In genomic region chr2:158599609-158600008, GRCh38 we compare ENCODE assay signal across 17 cellular contexts.
DNase-seq lines count a peak whose midpoint lies in the region; ATAC-seq, FAIRE-seq and TF ChIP-seq lines count a peak whose summit lies in the region.
"Had no signal": no experiment of that assay in that cellular context is flagged by ENCODE, and none has a peak within 500 bp of the region (broad histone marks: within the 10 kb centered on the region; RNA-seq: fewer than 3 reads in every experiment).

No MANE protein-coding gene starts in this region.

- TF ChIP-seq POLR2A in K562 (conservative IDR thresholded peaks at IDR 0.05), result no peak

- peaks cover 0 to 21% of the 10 kb centered on the region in 2 donors for H3K4me1 ChIP-seq in right atrium auricular region
- peaks cover 0 to 6% of the 10 kb centered on the region in 2 experiments; a peak in 1 of 5 replicates for H3K4me1 ChIP-seq in K562 (replicated peaks in 1 of 2; ENCODE audit: control insufficient read depth in 2 of 2, insufficient read depth in 2 of 2, low read length in 2 of 2)
- H3K4me1 ChIP-seq in hepatocyte (ENCODE audit: insufficient read depth), result no peaks in the 10 kb centered on the region

- BruUV-seq in K562 (replicated peaks; lab: Mats Ljungman, UMichigan), result no TSS peak

- H3K9me2 ChIP-seq in hepatocyte (replicated peaks; ENCODE audit: insufficient read depth), result no peaks in the 10 kb centered on the region

- no peaks in the 10 kb centered on the region for H3K36me3 ChIP-seq in right atrium auricular region
- peaks cover 19% of the 10 kb centered on the region for H3K36me3 ChIP-seq in K562 (ENCODE audit: control insufficient read depth, insufficient read depth, low read length)
- H3K36me3 ChIP-seq in hepatocyte (replicated peaks; ENCODE audit: insufficient read depth, low read depth), result no peaks in the 10 kb centered on the region

- no peaks in the 10 kb centered on the region for H3K27me3 ChIP-seq in right atrium auricular region
- H3K27me3 ChIP-seq in K562 (ENCODE audit: control insufficient read depth in 2 of 2, insufficient read depth in 2 of 2, low read length in 2 of 2), result no peaks in the 10 kb centered on the region
- H3K27me3 ChIP-seq in hepatocyte, result no peaks in the 10 kb centered on the region
- H3K27me3 ChIP-seq: neutrophil had no signal

- H3K27ac ChIP-seq in right atrium auricular region, result peak overlapping the region; percentile 46 to 53
- no peak overlapping the region for H3K27ac ChIP-seq in K562 (ENCODE audit: extremely low read depth, low read depth, low read length)
- H3K27ac ChIP-seq in hepatocyte, result peak overlapping the region; percentile 21
- H3K27ac ChIP-seq: neutrophil had no signal

- TF ChIP-seq CTCF in right atrium auricular region (IDR thresholded peaks at IDR 0.05) (no peak), K562 (IDR thresholded peaks at IDR 0.05 in 2 of 3, conservative IDR thresholded peaks at IDR 0.05 in 1 of 3; ENCODE audit: insufficient read depth in 2 of 3, low read depth in 1 of 3, low read length in 3 of 3) (no peak), hepatocyte (IDR thresholded peaks at IDR 0.05; ENCODE audit: poor library complexity) (no peak)

- H4K20me1 ChIP-seq in K562 (replicated peaks; ENCODE audit: control insufficient read depth, insufficient read depth, low read length), result no peaks in the 10 kb centered on the region
- no peaks in the 10 kb centered on the region for H4K20me1 ChIP-seq in hepatocyte (ENCODE audit: insufficient read depth, poor library complexity, severe bottlenecking)

- H3K9me1 ChIP-seq in K562 (ENCODE audit: control insufficient read depth, insufficient read depth, low read length), result no peaks in the 10 kb centered on the region

- no peak for TF ChIP-seq EP300 in K562 (IDR thresholded peaks at IDR 0.05; ENCODE audit: low read length)

- no peak for ATAC-seq in Right ventricle myocardium superior (ENCODE audit: poor library complexity)
- ATAC-seq in K562, result peak; percentile 76
- ATAC-seq: activated T-helper 17 cell treated with anti-CD3 and anti-CD28 coated beads, Interleukin-2, amount 50 U/mL, for 72 hours; T-helper 17 cell had no signal

- H2AFZ ChIP-seq in K562 (ENCODE audit: low read depth, low read length) (no peak overlapping the region), hepatocyte (no peak overlapping the region)

- no peak overlapping the region for H3K9ac ChIP-seq in K562 (ENCODE audit: insufficient read depth in 1 of 2, low read depth in 2 of 2, low read length in 2 of 2)

- no peak for TF ChIP-seq RAD21 in K562 (CRISPR knock-in tag; conservative IDR thresholded peaks at IDR 0.05 in 1 of 2, IDR thresholded peaks at IDR 0.05 in 1 of 2)

- DNase-seq in right atrium auricular region (ENCODE audit: low spot score), result no peak
- no peak for DNase-seq in Right ventricle myocardium superior
- no peak for DNase-seq in K562 (ENCODE audit: extremely low read depth in 1 of 4, low spot score in 3 of 4)
- no peak for DNase-seq in hepatocyte (ENCODE audit: low spot score)
- peak; percentile 10 for DNase-seq in urothelium cell line (ENCODE audit: low spot score)
- no peak for DNase-seq in SKM-1 (lab: John Stamatoyannopoulos, UW; ENCODE audit: unreplicated experiment)
- DNase-seq in NCI-H510A treated with DMSO at 0.1 percent for 48 hours (lab: John Stamatoyannopoulos, UW), result no peak
- no peak for DNase-seq in activated CD4-positive, CD25-positive, alpha-beta regulatory T cell (lab: John Stamatoyannopoulos, UW)
- DNase-seq: activated B cell treated with CpG ODN at 0.5 μM for 24 hours; activated CD8-positive, alpha-beta memory T cell treated with anti-CD3 and anti-CD28 coated beads for 24 hours; CD4-positive, CD25-positive, alpha-beta regulatory T cell; effector CD8-positive, alpha-beta T cell; NCI-H187; stimulated activated naive CD4-positive, alpha-beta T cell; T-helper 17 cell had no signal

- in situ Hi-C loops in K562 (cut with MboI), result no loop called here

- H3K4me2 ChIP-seq in K562 (ENCODE audit: insufficient read depth, low read length), result no peak overlapping the region
- H3K4me2 ChIP-seq in hepatocyte, result no peak overlapping the region

- POLR2A ChIA-PET in K562 (lab: Yijun Ruan, JAX), result no interaction called here

- CTCF ChIA-PET in K562 (lab: Yijun Ruan, JAX; ENCODE audit: low intra/inter-chr PET ratio), result no interaction called here

- no peaks in the 10 kb centered on the region for H3K79me2 ChIP-seq in K562 (ENCODE audit: control insufficient read depth, insufficient read depth, low read length)
- H3K79me2 ChIP-seq in hepatocyte, result no peaks in the 10 kb centered on the region

- intact Hi-C loops in Right ventricle myocardium superior (cut with DNase I) (no loop called here), K562 (cut with micrococcal nuclease) (no loop called here)

- H3K4me3 ChIP-seq in right atrium auricular region (no peak overlapping the region), K562 (no peak overlapping the region), hepatocyte (no peak overlapping the region)

- no peak for FAIRE-seq in K562 (lab: Jason Lieb, UNC)
- no peak for FAIRE-seq in urothelium cell line (lab: Jason Lieb, UNC)

- H3K9me3 ChIP-seq in right atrium auricular region, result no peaks in the 10 kb centered on the region
- no peaks in the 10 kb centered on the region for H3K9me3 ChIP-seq in K562 (replicated peaks; ENCODE audit: control insufficient read depth, insufficient read depth, low read depth, low read length)
- H3K9me3 ChIP-seq in hepatocyte (ENCODE audit: low read depth), result no peaks in the 10 kb centered on the region
- H3K9me3 ChIP-seq: neutrophil had no signal

TF ChIP-seq in K562, 482 proteins besides CTCF, POLR2A, EP300 and RAD21:
- no peak for TF ChIP-seq BCLAF1 (IDR thresholded peaks at IDR 0.05; ENCODE audit: borderline replicate concordance in 1 of 2, control insufficient read depth in 1 of 2, low read depth in 2 of 2, low read length in 1 of 2)
- no peak for TF ChIP-seq SRSF9 (IDR thresholded peaks at IDR 0.05; ENCODE audit: borderline replicate concordance, low read depth, low read length)
- TF ChIP-seq PYGO2 (tag; IDR thresholded peaks at IDR 0.05), result no peak
- no peak for TF ChIP-seq ZBTB12 (CRISPR knock-in tag; IDR thresholded peaks at IDR 0.05)
- TF ChIP-seq MIER1 (IDR thresholded peaks at IDR 0.05; ENCODE audit: low read depth), result no peak
- TF ChIP-seq SMARCC2 (IDR thresholded peaks at IDR 0.05; ENCODE audit: low read depth), result no peak
